21 cellular contexts compared by ENCODE assay signal in the genomic region with DNA sequence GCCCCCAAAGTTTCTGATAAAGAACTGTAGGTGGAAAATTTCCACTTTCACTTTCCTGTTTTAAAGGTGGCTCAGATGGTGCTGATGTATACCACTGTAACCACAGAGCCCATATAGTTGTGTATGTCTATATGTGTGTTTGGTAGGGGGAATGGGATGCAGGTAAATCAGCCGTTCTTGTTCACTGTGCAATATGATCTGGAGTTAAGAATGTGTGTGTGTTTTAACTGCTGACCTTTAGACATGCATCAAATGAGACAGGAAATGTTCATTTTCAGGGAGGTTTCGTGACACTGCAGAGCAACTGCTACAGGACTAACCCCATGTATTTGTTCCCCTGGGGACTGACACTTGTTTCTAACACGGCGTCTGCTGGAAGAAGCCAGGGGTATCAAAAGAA.
DNase-seq lines count a peak whose midpoint lies in the region; ATAC-seq and TF ChIP-seq lines count a peak whose summit lies in the region.
"Had no signal": no experiment of that assay in that cellular context is flagged by ENCODE, and none has a peak within 500 bp of the region (broad histone marks: within the 10 kb centered on the region; RNA-seq: fewer than 3 reads in every experiment).

No MANE protein-coding gene starts in this region.

- no peak for DNase-seq in cardiac muscle cell (ENCODE audit: low read depth in 1 of 2, low spot score in 1 of 2)
- no peak for DNase-seq in Right ventricle myocardium superior
- DNase-seq in stimulated activated naive CD8-positive, alpha-beta T cell treated with anti-CD3 and anti-CD28 coated beads, Interleukin-15, Interleukin-2, amounts not matched to agents 100 U/mL and 50 U/mL, for 24 hours, result no peak
- DNase-seq in foreskin fibroblast, result no peak
- DNase-seq in globus pallidus (ENCODE audit: low spot score), result no peak
- DNase-seq: activated CD4-positive, alpha-beta T cell treated with anti-CD3 and anti-CD28 coated beads for 48 hours; activated CD8-positive, alpha-beta memory T cell treated with anti-CD3 and anti-CD28 coated beads, Interleukin-2, amount 10 ng/mL, durations not matched to agents 7 days and 5 days; C1 segment of cervical spinal cord; NCI-H1694 treated with DMSO at 0.1 percent for 48 hours; NCI-H526 treated with DMSO at 0.1 percent for 48 hours; spleen; stimulated activated CD4-positive, alpha-beta T cell treated with anti-CD3 and anti-CD28 coated beads, Interleukin-2, amount 100 ng/mL, for 48 hours had no signal

- ATAC-seq in Right ventricle myocardium superior (ENCODE audit: poor library complexity) (no peak), GM19468 (IDR thresholded peaks at IDR 0.05; ENCODE audit: extremely low read depth, unreplicated experiment) (peak; percentile 32), HG03520 (IDR thresholded peaks at IDR 0.05; ENCODE audit: unreplicated experiment) (peak; percentile 62), GM19035 (IDR thresholded peaks at IDR 0.05; ENCODE audit: unreplicated experiment) (no peak)
- ATAC-seq in stimulated activated naive CD8-positive, alpha-beta T cell treated with anti-CD3 and anti-CD28 coated beads, Interleukin-15, Interleukin-2, amounts not matched to agents 100 U/mL and 50 U/mL, for 24 hours, result peak; percentile 53
- ATAC-seq: activated CD8-positive, alpha-beta memory T cell treated with anti-CD3 and anti-CD28 coated beads, Interleukin-2, amount 10 ng/mL, durations not matched to agents 7 days and 5 days; natural killer cell treated with Interleukin-12 subunit alpha and Interleukin-12 subunit beta and Interleukin-15 and Interleukin-18, amount 100 ng/mL, for 72 hours; SK-N-SH treated with all-trans-retinoic acid at 6 μM for 48 hours; stimulated activated effector memory CD8-positive, alpha-beta T cell treated with anti-CD3 and anti-CD28 coated beads, Interleukin-12 subunit alpha, Interleukin-12 subunit beta, amount 100 ng/mL, for 72 hours had no signal

- H3K4me3 ChIP-seq in cardiac muscle cell, result no peak overlapping the region
- no peak overlapping the region for H3K4me3 ChIP-seq in foreskin fibroblast (ENCODE audit: low read depth in 1 of 2, low read length in 2 of 2)
- H3K4me3 ChIP-seq: right atrium auricular region, spleen had no signal

- intact Hi-C loops in Right ventricle myocardium superior (cut with DNase I), result no loop called here

- H3K27ac ChIP-seq in cardiac muscle cell, result peak overlapping the region; percentile 40
- H3K27ac ChIP-seq: parathyroid adenoma, right atrium auricular region, spleen, VCaP had no signal

- peaks cover 6% of the 10 kb centered on the region for H3K4me1 ChIP-seq in cardiac muscle cell (ENCODE audit: low read depth)
- H3K4me1 ChIP-seq: parathyroid adenoma, right atrium auricular region, spleen had no signal

- H3K36me3 ChIP-seq in cardiac muscle cell, result peaks cover 14% of the 10 kb centered on the region
- H3K36me3 ChIP-seq: right atrium auricular region, spleen had no signal

- no peaks in the 10 kb centered on the region for H3K9me3 ChIP-seq in cardiac muscle cell (ENCODE audit: low read depth)
- H3K9me3 ChIP-seq: right atrium auricular region, spleen had no signal

- H3K27me3 ChIP-seq in cardiac muscle cell, result no peaks in the 10 kb centered on the region
- H3K27me3 ChIP-seq: right atrium auricular region, spleen had no signal

- TF ChIP-seq CTCF in cardiac muscle cell (IDR thresholded peaks at IDR 0.05; ENCODE audit: low read depth, low read length) (no peak), foreskin fibroblast (IDR thresholded peaks at IDR 0.05; ENCODE audit: low read depth, low read length) (no peak)

Comparison
In these comparisons a context has a peak if more than half of its experiments do, and no peak if none do; other contexts are left out.
1. ATAC-seq: peak in GM19468 (single experiment), HG03520 (single experiment) and stimulated activated naive CD8-positive, alpha-beta T cell treated with anti-CD3 and anti-CD28 coated beads, Interleukin-15, Interleukin-2, amounts not matched to agents 100 U/mL and 50 U/mL, for 24 hours (single experiment); none in Right ventricle myocardium superior (single experiment) and GM19035 (single experiment).